ENCODE assay signal across 11 cellular contexts in the genomic region with DNA sequence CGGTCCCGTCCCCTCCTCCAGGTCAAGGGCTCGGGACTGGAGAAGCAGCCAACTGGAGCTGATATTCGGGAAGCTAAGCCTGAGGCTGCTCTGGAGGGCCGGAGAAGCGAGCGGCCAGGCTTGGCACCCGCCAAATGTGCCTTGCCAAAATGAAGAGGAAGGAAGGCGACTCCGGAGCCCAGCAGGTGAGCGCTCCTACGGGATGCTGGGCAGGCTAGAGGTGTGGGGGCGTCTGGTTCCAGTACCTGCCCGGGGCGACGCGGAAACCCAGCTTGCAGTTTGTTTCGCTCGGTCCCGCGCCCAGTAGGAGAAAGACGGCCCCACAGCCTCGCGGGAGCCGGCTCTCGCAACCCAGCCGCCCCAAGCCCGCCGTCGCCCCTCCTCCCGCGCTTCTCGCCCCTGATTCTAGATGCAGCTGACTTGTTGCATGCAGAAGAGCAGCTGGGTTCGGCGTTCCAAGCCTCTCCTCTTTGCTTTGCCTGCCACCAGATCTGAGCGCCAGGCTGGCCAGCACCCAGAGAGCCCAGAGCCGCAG. TPM values are rescaled to one million over a fixed set of nuclear protein-coding genes. Genes with fewer than 3 reads are reported as not detected.
DNase-seq lines count a peak whose midpoint lies in the region; ATAC-seq and TF ChIP-seq lines count a peak whose summit lies in the region.
"Had no signal": no experiment of that assay in that cellular context is flagged by ENCODE, and none has a peak within 500 bp of the region (broad histone marks: within the 10 kb centered on the region; RNA-seq: fewer than 3 reads in every experiment).

No MANE protein-coding gene starts in this region.

- H3K27ac ChIP-seq in left ventricle myocardium inferior (replicated peaks), result no peak overlapping the region
- no peak overlapping the region for H3K27ac ChIP-seq in thoracic aorta
- H3K27ac ChIP-seq: heart left ventricle, neutrophil had no signal

- H3K4me3 ChIP-seq in left ventricle myocardium inferior (peak overlapping the region; percentile 40), iPS-18c (ENCODE audit: insufficient read depth, low read depth, low read length) (peak overlapping the region; percentile 53), thoracic aorta (peak overlapping the region; percentile 14)

- no peak for TF ChIP-seq CTCF in left ventricle myocardium inferior (IDR thresholded peaks at IDR 0.05; ENCODE audit: borderline replicate concordance)
- no peak for TF ChIP-seq CTCF in thoracic aorta (IDR thresholded peaks at IDR 0.05)

- H3K9me3 ChIP-seq in left ventricle myocardium inferior (replicated peaks) (no peaks in the 10 kb centered on the region), iPS-18c (ENCODE audit: control insufficient read depth, insufficient read depth, low read length) (peaks cover 3% of the 10 kb centered on the region), thoracic aorta (no peaks in the 10 kb centered on the region)
- H3K9me3 ChIP-seq: heart left ventricle, neutrophil had no signal

- ATAC-seq in Right ventricle myocardium superior (ENCODE audit: poor library complexity) (no peak), thoracic aorta (ENCODE audit: insufficient number of reproducible peaks, low FRiP score, low read depth) (no peak), GM18907 (IDR thresholded peaks at IDR 0.05; ENCODE audit: unreplicated experiment) (no peak), GM19351 (IDR thresholded peaks at IDR 0.05; ENCODE audit: unreplicated experiment) (no peak)

- H3K27me3 ChIP-seq in left ventricle myocardium inferior (ENCODE audit: low read depth) (peaks cover 72% of the 10 kb centered on the region), thoracic aorta (replicated peaks; ENCODE audit: insufficient read depth) (peaks cover 20% of the 10 kb centered on the region)

- H3K4me1 ChIP-seq in left ventricle myocardium inferior (peaks cover 21% of the 10 kb centered on the region), thoracic aorta (ENCODE audit: control insufficient read depth in 1 of 2, low read depth in 2 of 2) (peaks cover 0 to 19% of the 10 kb centered on the region in 2 donors)

- intact Hi-C loops in left ventricle myocardium inferior (cut with micrococcal nuclease), result no loop called here
- intact Hi-C loops in Right ventricle myocardium superior (cut with DNase I), result no loop called here

- no peaks in the 10 kb centered on the region for H3K36me3 ChIP-seq in left ventricle myocardium inferior
- H3K36me3 ChIP-seq in thoracic aorta, result no peaks in the 10 kb centered on the region
- H3K36me3 ChIP-seq: heart left ventricle, neutrophil had no signal

- DNase-seq in left ventricle myocardium inferior (no peak), Right ventricle myocardium superior (no peak), SK-N-DZ (ENCODE audit: low spot score) (peak; percentile 63), thoracic aorta (ENCODE audit: low spot score) (no peak), islet precursor cell (no peak)
- DNase-seq: NK-92 treated with Interleukin-12 subunit alpha and Interleukin-12 subunit beta, amount 100 ng/mL, for 24 hours had no signal

RNA-seq across cellular contexts. Expression of gene AEN, which starts 16.1 kb away (rescaled TPM):
- 10.3 TPM for total RNA-seq in left ventricle myocardium inferior
- 10.0 TPM for total RNA-seq in Right ventricle myocardium superior
- polyA plus RNA-seq in SK-N-DZ (2014; cell fraction: cytosol; rRNA removed), result 54.6 and 62.0 TPM in 2 replicates
- 58.0 and 62.1 TPM in 2 replicates for polyA plus RNA-seq in SK-N-DZ (2014; cell fraction: nucleus; rRNA removed)
- 10 to 100 TPM; 36.0 to 36.3 TPM for total RNA-seq in thoracic aorta

RNA-seq across cellular contexts. Expression of gene ISG20, which starts 33.8 kb away (rescaled TPM):
- total RNA-seq in left ventricle myocardium inferior, result 3.1 TPM
- 2.5 TPM for total RNA-seq in Right ventricle myocardium superior
- 2.3 and 3.0 TPM in 2 replicates for polyA plus RNA-seq in SK-N-DZ (2014; cell fraction: cytosol; rRNA removed)
- polyA plus RNA-seq in SK-N-DZ (2014; cell fraction: nucleus; rRNA removed), result 1.5 and 5.3 TPM in 2 replicates
- 10 to 100 TPM; 16.2 to 32.1 TPM for total RNA-seq in thoracic aorta

RNA-seq across cellular contexts. Expression of gene DET1, which starts 58.6 kb away (rescaled TPM):
- total RNA-seq in left ventricle myocardium inferior, result 5.5 TPM
- total RNA-seq in Right ventricle myocardium superior, result 6.8 TPM
- polyA plus RNA-seq in SK-N-DZ (2014; cell fraction: cytosol; rRNA removed), result 14.9 and 16.0 TPM in 2 replicates
- 15.8 and 20.4 TPM in 2 replicates for polyA plus RNA-seq in SK-N-DZ (2014; cell fraction: nucleus; rRNA removed)
- total RNA-seq in thoracic aorta, result 1 to 10 TPM; 6.0 to 8.5 TPM
